ENCODE assay signal across 19 cellular contexts in the genomic region with DNA sequence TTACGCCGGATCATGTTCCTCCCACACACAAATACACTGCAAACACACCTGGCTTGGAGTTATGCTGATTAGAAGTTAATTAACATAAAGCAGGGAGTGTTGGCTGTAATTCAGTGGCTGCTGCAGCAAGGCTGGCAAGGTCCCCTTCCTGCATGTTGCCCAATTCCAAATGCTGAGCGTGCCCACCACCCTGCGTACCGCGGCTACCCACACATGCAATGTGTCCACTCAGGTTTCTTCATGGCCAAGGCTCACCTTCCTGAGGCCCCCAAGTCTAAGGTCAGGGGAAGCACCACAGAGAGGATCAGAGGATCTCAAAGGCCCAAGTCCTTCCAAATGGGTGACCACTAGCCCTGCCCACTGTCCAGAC. TPM values are rescaled to one million over a fixed set of nuclear protein-coding genes. Genes with fewer than 3 reads are reported as not detected.
DNase-seq lines count a peak whose midpoint lies in the region; TF ChIP-seq lines count a peak whose summit lies in the region.
"Had no signal": no experiment of that assay in that cellular context is flagged by ENCODE, and none has a peak within 500 bp of the region (broad histone marks: within the 10 kb centered on the region; RNA-seq: fewer than 3 reads in every experiment).

No MANE protein-coding gene starts in this region.

- H3T11ph ChIP-seq in H9 (ENCODE audit: low read length), result no peak overlapping the region

- no peak overlapping the region; a peak in 1 of 7 replicates for H3K27ac Mint-ChIP-seq in H9
- no peak overlapping the region for H3K27ac Mint-ChIP-seq in endodermal cell
- H3K27ac Mint-ChIP-seq: CD8-positive, alpha-beta T cell; HFFc6 had no signal

- H3K27me3 Mint-ChIP-seq in H9 (ENCODE audit: low read depth) (no peaks in the 10 kb centered on the region; the same call in none of the 2 replicates), endodermal cell (ENCODE audit: insufficient read depth) (no peaks in the 10 kb centered on the region)
- H3K27me3 Mint-ChIP-seq: IgD-negative memory B cell had no signal

- H3K9me3 ChIP-seq in H9 (ENCODE audit: control insufficient read depth, low read depth, low read length), result no peaks in the 10 kb centered on the region
- no peaks in the 10 kb centered on the region for H3K9me3 ChIP-seq in endodermal cell (ENCODE audit: control insufficient read depth, low read length)

- no peak overlapping the region for H2BK12ac ChIP-seq in H9 (ENCODE audit: insufficient read length, low read depth, low read length)

- no peaks in the 10 kb centered on the region for H3K4me1 ChIP-seq in H9 (ENCODE audit: insufficient read depth, low read length)
- no peaks in the 10 kb centered on the region for H3K4me1 ChIP-seq in endodermal cell (ENCODE audit: control insufficient read depth, insufficient read depth, low read length)

- no peak overlapping the region for H2BK120ac ChIP-seq in H9 (ENCODE audit: low read depth, low read length, poor library complexity, severe bottlenecking)

- H3K14ac ChIP-seq in H9 (ENCODE audit: insufficient read depth, low read length), result peak overlapping the region; percentile 12; the same call in 1 of the 2 replicates

- H3K18ac ChIP-seq in H9 (ENCODE audit: insufficient read length, low read depth, low read length), result no peak overlapping the region

- H3K36me3 ChIP-seq in endodermal cell (ENCODE audit: control insufficient read depth, insufficient read depth, low read length), result no peaks in the 10 kb centered on the region
- H3K36me3 ChIP-seq: BLaER1 treated with 17β-estradiol and CSF1 and Interleukin-3, amounts not matched to agents 10 nM and 100 nM had no signal

- H2BK5ac ChIP-seq in H9 (ENCODE audit: insufficient read length, low read length), result no peak overlapping the region

- no peaks in the 10 kb centered on the region for H4K20me1 ChIP-seq in H9 (ENCODE audit: control insufficient read depth, insufficient read depth, insufficient read length)
- H4K20me1 ChIP-seq: BLaER1 treated with 17β-estradiol and CSF1 and Interleukin-3, amounts not matched to agents 10 nM and 100 nM had no signal

- no peaks in the 10 kb centered on the region for H3K79me1 ChIP-seq in H9 (ENCODE audit: insufficient read depth, low read depth, low read length, poor library complexity, severe bottlenecking)

- DNase-seq in H9 (no peak), NCI-H526 treated with DMSO at 0.1 percent for 48 hours (lab: John Stamatoyannopoulos, UW) (peak; percentile 84), endodermal cell (peak; percentile 19), DMS114 treated with DMSO at 0.1 percent for 48 hours (lab: John Stamatoyannopoulos, UW; ENCODE audit: unreplicated experiment) (no peak), NCI-H510A (lab: John Stamatoyannopoulos, UW) (no peak)
- no peak for DNase-seq in stimulated activated CD4-positive, alpha-beta T cell treated with anti-CD3 and anti-CD28 coated beads, Interleukin-2, amount 100 ng/mL, for 48 hours
- DNase-seq: Calu3; CD8-positive, alpha-beta T cell; DMS53; DND-41; EL; GM23248; HFFc6; KBM-7 had no signal

- H3K27me3 ChIP-seq in H9 (ENCODE audit: insufficient read depth, low read length), result no peaks in the 10 kb centered on the region
- no peaks in the 10 kb centered on the region for H3K27me3 ChIP-seq in endodermal cell (ENCODE audit: control insufficient read depth, insufficient read depth, low read length, poor library complexity, severe bottlenecking)
- H3K27me3 ChIP-seq: BLaER1 treated with 17β-estradiol and CSF1 and Interleukin-3, amounts not matched to agents 10 nM and 100 nM had no signal

- H4K91ac ChIP-seq in H9 (ENCODE audit: insufficient read length, low read depth, low read length), result no peak overlapping the region

- no peak overlapping the region for H3K4me3 Mint-ChIP-seq in H9
- H3K4me3 Mint-ChIP-seq in endodermal cell, result no peak overlapping the region
- H3K4me3 Mint-ChIP-seq: CD8-positive, alpha-beta T cell; HFFc6 had no signal

- peaks cover 10 to 12% of the 10 kb centered on the region in 2 experiments for H3K4me1 Mint-ChIP-seq in H9
- no peaks in the 10 kb centered on the region for H3K4me1 Mint-ChIP-seq in endodermal cell

- H3K4ac ChIP-seq in H9 (ENCODE audit: low read depth, low read length), result no peak overlapping the region

- TF ChIP-seq CTCF in H9 (conservative IDR thresholded peaks at IDR 0.05) (no peak), endodermal cell (conservative IDR thresholded peaks at IDR 0.05) (no peak)

- no peak overlapping the region for H2BK15ac ChIP-seq in H9 (ENCODE audit: low read depth, low read length)

- no peak overlapping the region for H3K27ac ChIP-seq in H9 (ENCODE audit: insufficient read length, low read depth, low read length)
- no peak overlapping the region for H3K27ac ChIP-seq in endodermal cell (ENCODE audit: low read depth, low read length)
- H3K27ac ChIP-seq: BLaER1 treated with 17β-estradiol and CSF1 and Interleukin-3, amounts not matched to agents 10 nM and 100 nM; GM23248 had no signal

- no CpG with 5 or more reads among the region's 6 CpGs for WGBS in H9 (ENCODE audit: extremely low coverage, insufficient read length, low lambda C conversion rate)
- WGBS in endodermal cell (ENCODE audit: insufficient coverage in 1 of 2, insufficient read length in 1 of 2), 2 experiments, result 92% methylated on average over 4 to 6 of the region's 6 CpGs

- H2AK5ac ChIP-seq in H9 (ENCODE audit: insufficient read length, low read length), result no peak overlapping the region

- no peak overlapping the region for H2AFZ ChIP-seq in H9 (ENCODE audit: low read length)
- H2AFZ ChIP-seq: GM23248 had no signal

- H4K8ac ChIP-seq in H9 (replicated peaks; ENCODE audit: insufficient read length, low read depth, low read length), result no peak overlapping the region

- no peak overlapping the region for H3K23ac ChIP-seq in H9 (ENCODE audit: insufficient read length, low read depth, low read length)

- no peak overlapping the region for H3K4me2 ChIP-seq in H9 (ENCODE audit: insufficient read depth, insufficient read length, low read length)

- H3K9ac ChIP-seq in H9 (ENCODE audit: extremely low read depth, insufficient read length, low read length), result no peak overlapping the region
- H3K9ac ChIP-seq in endodermal cell (ENCODE audit: extremely low read depth, low read length, poor library complexity, severe bottlenecking), result no peak overlapping the region
- H3K9ac ChIP-seq: BLaER1 treated with 17β-estradiol and CSF1 and Interleukin-3, amounts not matched to agents 10 nM and 100 nM; GM23248 had no signal

- H2BK20ac ChIP-seq in H9 (ENCODE audit: low read depth, low read length, poor library complexity, severe bottlenecking), result no peak overlapping the region

- no peak overlapping the region for H3K56ac ChIP-seq in H9 (ENCODE audit: insufficient read length, low read depth, low read length)

- H3K4me3 ChIP-seq in endodermal cell (ENCODE audit: low read length), result no peak overlapping the region
- H3K4me3 ChIP-seq: BLaER1 treated with 17β-estradiol and CSF1 and Interleukin-3, amounts not matched to agents 10 nM and 100 nM; GM12878; GM23248 had no signal

- H3K36me3 Mint-ChIP-seq in H9 (ENCODE audit: insufficient read depth in 1 of 3, low read depth in 3 of 3) (no peaks in the 10 kb centered on the region), endodermal cell (ENCODE audit: low read depth) (no peaks in the 10 kb centered on the region)
- H3K36me3 Mint-ChIP-seq: CD8-positive, alpha-beta T cell had no signal

- H4K5ac ChIP-seq in H9 (ENCODE audit: insufficient read length, low read depth, low read length), result no peak overlapping the region

- no peaks in the 10 kb centered on the region for H3K79me2 ChIP-seq in H9 (ENCODE audit: insufficient read depth, low read length)

- H3K9me3 Mint-ChIP-seq in H9, result peaks cover 0 to 2% of the 10 kb centered on the region in 2 experiments; a peak in 2 of 5 replicates
- H3K9me3 Mint-ChIP-seq in endodermal cell, result no peaks in the 10 kb centered on the region

- H3K23me2 ChIP-seq in H9 (ENCODE audit: insufficient read length, low read depth, low read length, poor library complexity, severe bottlenecking), result no peaks in the 10 kb centered on the region

RNA-seq across cellular contexts. Expression of gene PRND, which starts 11.6 kb away (rescaled TPM):
- total RNA-seq in H9 (2021) (0.04 TPM in 1 of 2 replicates, not detected in the other), endodermal cell (under 1 TPM; 0.24 to 0.88 TPM)
- polyA plus RNA-seq in endodermal cell (2013, experiment 1 of 2), result 0.32 TPM
- 0.21 TPM for polyA plus RNA-seq in endodermal cell (2013, experiment 2 of 2)
- total RNA-seq: Calu3; CD8-positive, alpha-beta T cell; G401; GM12878; GM23248; HepG2 had no signal
- polyA plus RNA-seq: GM12878, GM23248, HepG2 had no signal

RNA-seq across cellular contexts. Expression of gene PRNP, which starts 23.8 kb away (rescaled TPM):
- 18.5 and 19.0 TPM in 2 replicates for total RNA-seq in H9 (2021)
- 10 to 100 TPM in 1 of 2 donors, 1 to 10 TPM in 1; 9.3 to 14.9 TPM for total RNA-seq in endodermal cell
- 12.3 TPM for polyA plus RNA-seq in endodermal cell (2013, experiment 1 of 2)
- 11.2 TPM for polyA plus RNA-seq in endodermal cell (2013, experiment 2 of 2)

Comparison
In these comparisons a context has a peak if more than half of its experiments do, and no peak if none do; other contexts are left out.
1. DNase-seq: peak in NCI-H526 treated with DMSO at 0.1 percent for 48 hours (single experiment) and endodermal cell (single experiment); none in H9 (single experiment), DMS114 treated with DMSO at 0.1 percent for 48 hours (single experiment), NCI-H510A (single experiment) and stimulated activated CD4-positive, alpha-beta T cell treated with anti-CD3 and anti-CD28 coated beads, Interleukin-2, amount 100 ng/mL, for 48 hours (0 of 2).